30 cellular contexts compared by ENCODE assay signal in genomic region chr17:8801135-8801840, GRCh38. TPM values are rescaled to one million over a fixed set of nuclear protein-coding genes. Genes with fewer than 3 reads are reported as not detected.
DNase-seq lines count a peak whose midpoint lies in the region; ATAC-seq, FAIRE-seq and TF ChIP-seq lines count a peak whose summit lies in the region.
"Had no signal": no experiment of that assay in that cellular context is flagged by ENCODE, and none has a peak within 500 bp of the region (broad histone marks: within the 10 kb centered on the region; RNA-seq: fewer than 3 reads in every experiment).

No MANE protein-coding gene starts in this region.

- H4K20me1 ChIP-seq in H1 (replicated peaks in 1 of 2; ENCODE audit: control insufficient read depth in 1 of 2, insufficient read depth in 2 of 2, low read length in 2 of 2), result no peaks in the 10 kb centered on the region

- POLR2A ChIA-PET in H1 (lab: Charles Lee; ENCODE audit: partially characterized antibody), result interaction anchor here (1.2 kb wide), 1 partner anchor 93 kb away, joined by 3 read pairs; no protein-coding TSS in a partner anchor

- no peak overlapping the region for H3K4me2 ChIP-seq in H1 (ENCODE audit: insufficient read depth in 1 of 2, low read depth in 2 of 2, low read length in 2 of 2)
- H3K4me2 ChIP-seq: PC-9 had no signal

- H3K23ac ChIP-seq in H1 (ENCODE audit: insufficient read length), result no peak overlapping the region

- no peak overlapping the region for H4K8ac ChIP-seq in H1 (ENCODE audit: extremely low read depth, insufficient read depth, low read length)

- H3K4me3 ChIP-seq in H1 (ENCODE audit: extremely low read depth in 1 of 4, insufficient read depth in 2 of 4, low read depth in 3 of 4, low read length in 4 of 4), result no peak overlapping the region
- H3K4me3 ChIP-seq: GM23248, HAP-1, MG63, PC-9, SJSA1 had no signal

- no peak overlapping the region for H4K5ac ChIP-seq in H1 (ENCODE audit: insufficient read length, low read depth, low read length)

- H3K36me3 ChIP-seq in H1 (ENCODE audit: control insufficient read depth in 2 of 4, insufficient read depth in 4 of 4, low read length in 3 of 4), result no peaks in the 10 kb centered on the region
- H3K36me3 ChIP-seq: BE2C, HAP-1, MG63, SJSA1 had no signal

- no peak overlapping the region for H3K27ac ChIP-seq in H1 (ENCODE audit: low read depth, low read length)
- H3K27ac ChIP-seq: 22Rv1, GM23248, PC-9, SJSA1 had no signal

- peaks cover 0 to 19% (median 9%) of the 10 kb centered on the region in 4 experiments; a peak in 6 of 7 replicates for H3K4me1 ChIP-seq in H1 (replicated peaks in 1 of 4; ENCODE audit: control insufficient read depth in 3 of 4, insufficient read depth in 4 of 4, low read length in 3 of 4)
- H3K4me1 ChIP-seq: BE2C, HAP-1, SJSA1 had no signal

- peak; percentile 41 for DNase-seq in activated CD8-positive, alpha-beta memory T cell treated with anti-CD3 and anti-CD28 coated beads for 24 hours
- DNase-seq in activated CD8-positive, alpha-beta memory T cell treated with anti-CD3 and anti-CD28 coated beads, Interleukin-2, amount 50 U/mL, for 4 hours, result no peak
- DNase-seq in RPMI8226 (peak; percentile 52), H1 (ENCODE audit: low read depth in 1 of 2, low spot score in 2 of 2) (peak in 1 of 2 experiments; percentile 40), NCI-H1436 treated with DMSO at 0.1 percent for 48 hours (lab: John Stamatoyannopoulos, UW) (no peak)
- DNase-seq: BE2C; CD8-positive, alpha-beta memory T cell; DMS 273 treated with DMSO at 0.1 percent for 48 hours; DMS79; GF-D8; HFFc6; IMR-90; KG1; MG63; NCI-H187; NCI-H2081 treated with DMSO at 0.1 percent for 48 hours; NCI-H2171; NCI-H345; NCI-H524; PC-9; Right ventricle myocardium superior had no signal

- CTCF ChIA-PET in H1 (lab: Charles Lee; ENCODE audit: partially characterized antibody), result interaction anchor here (0.6 to 8.2 kb wide), 6 partner anchors 26 to 318 kb away, joined by 3 to 107 read pairs (median 3); no protein-coding TSS in a partner anchor

- H3K9me3 ChIP-seq in H1 (ENCODE audit: insufficient read depth in 2 of 2, low read depth in 1 of 2, low read length in 1 of 2), result no peaks in the 10 kb centered on the region
- H3K9me3 ChIP-seq: BE2C, HAP-1, MG63, SJSA1 had no signal

- H3K18ac ChIP-seq in H1 (ENCODE audit: extremely low read depth, low read length), result no peak overlapping the region

- no peak overlapping the region for H3K4ac ChIP-seq in H1 (replicated peaks; ENCODE audit: insufficient read length, low read depth, low read length)

- TF ChIP-seq CTCF in H1 (IDR thresholded peaks at IDR 0.05; ENCODE audit: control extremely low read depth in 1 of 3, insufficient read depth in 1 of 3, low read depth in 1 of 3, low read length in 3 of 3), result no peak

- no peak overlapping the region for H2BK12ac ChIP-seq in H1 (ENCODE audit: low read depth, low read length)

- FAIRE-seq in H1 (lab: Jason Lieb, UNC), result no peak
- FAIRE-seq: GM18507 had no signal

- ATAC-seq in GM21619 (IDR thresholded peaks at IDR 0.05; ENCODE audit: unreplicated experiment) (no peak), HG03457 (IDR thresholded peaks at IDR 0.05; ENCODE audit: unreplicated experiment) (no peak)

- H3K79me2 ChIP-seq in H1 (ENCODE audit: control insufficient read depth in 1 of 2, insufficient read depth in 2 of 2, low read length in 2 of 2), result no peaks in the 10 kb centered on the region

- peaks cover 6% of the 10 kb centered on the region; the same call in 1 of the 2 replicates for H3K23me2 ChIP-seq in H1 (ENCODE audit: low read depth, low read length)

- no peak overlapping the region for H2BK5ac ChIP-seq in H1 (ENCODE audit: low read depth, low read length)

- H3K14ac ChIP-seq in H1 (ENCODE audit: insufficient read length), result no peak overlapping the region

- WGBS in H1 (ENCODE audit: extremely low coverage in 1 of 2, insufficient coverage in 1 of 2, insufficient read length in 1 of 2, insufficient replicate concordance in 2 of 2, low coverage in 1 of 2, low lambda C conversion rate in 2 of 2, missing lambda C conversion rate in 1 of 2), 2 experiments, result 92% methylated on average over 6 of the region's 6 CpGs; no CpG with 5 or more reads in 1 of the 2 experiments

- no peak overlapping the region for H4K91ac ChIP-seq in H1 (replicated peaks; ENCODE audit: insufficient read length, low read length)

- no peak for TF ChIP-seq RAD21 in H1 (IDR thresholded peaks at IDR 0.05 in 1 of 2, conservative IDR thresholded peaks at IDR 0.05 in 1 of 2; ENCODE audit: low read depth in 2 of 2, low read length in 2 of 2)

- peaks cover 0 to 6% (median 1%) of the 10 kb centered on the region in 4 experiments; a peak in 3 of 7 replicates for H3K27me3 ChIP-seq in H1 (replicated peaks in 1 of 4; ENCODE audit: control insufficient read depth in 3 of 4, extremely low read depth in 1 of 4, insufficient read depth in 3 of 4, low read length in 3 of 4)
- H3K27me3 ChIP-seq: BE2C, MG63, SJSA1 had no signal

- H3K9ac ChIP-seq in H1 (replicated peaks in 1 of 4; ENCODE audit: extremely low read depth in 1 of 4, low read depth in 3 of 4, low read length in 3 of 4), result no peak overlapping the region
- H3K9ac ChIP-seq: GM23248 had no signal

- H2BK120ac ChIP-seq in H1 (replicated peaks; ENCODE audit: low read depth, low read length), result no peak overlapping the region

- H2AFZ ChIP-seq in H1 (ENCODE audit: low read length), result no peak overlapping the region
- H2AFZ ChIP-seq: GM23248, PC-9 had no signal

- H3K56ac ChIP-seq in H1 (replicated peaks; ENCODE audit: insufficient read length, low read depth, low read length), result no peak overlapping the region

- H2BK15ac ChIP-seq in H1 (ENCODE audit: low read length), result peak overlapping the region; percentile 97; the same call in 1 of the 2 replicates

- no peak overlapping the region for H2BK20ac ChIP-seq in H1 (ENCODE audit: low read length)

- TF ChIP-seq POLR2A in H1 (IDR thresholded peaks at IDR 0.05; ENCODE audit: control extremely low read depth in 1 of 2, low read depth in 2 of 2, low read length in 2 of 2), result no peak

- no peak overlapping the region for H2AK5ac ChIP-seq in H1 (ENCODE audit: low read depth, low read length)

- no peaks in the 10 kb centered on the region for H3K79me1 ChIP-seq in H1 (ENCODE audit: low read depth, low read length)

- TF ChIP-seq EP300 in H1 (IDR thresholded peaks at IDR 0.05; ENCODE audit: borderline replicate concordance in 1 of 2, low read depth in 2 of 2, low read length in 2 of 2), result no peak

TF ChIP-seq in H1, 55 proteins besides CTCF, POLR2A, EP300 and RAD21:
- no peak for TF ChIP-seq CHD1 (IDR thresholded peaks at IDR 0.05; ENCODE audit: low read depth, low read length)
- no peak for TF ChIP-seq CREB1 (IDR thresholded peaks at IDR 0.05)
- no peak for TF ChIP-seq JUN (IDR thresholded peaks at IDR 0.05; ENCODE audit: low read depth, low read length)
- no peak for TF ChIP-seq SRF (IDR thresholded peaks at IDR 0.05; ENCODE audit: low read depth, low read length)
- TF ChIP-seq YY1 (IDR thresholded peaks at IDR 0.05; ENCODE audit: low read depth, low read length), result no peak
- TF ChIP-seq SIRT6 (IDR thresholded peaks at IDR 0.05; ENCODE audit: low read length), result no peak
- TF ChIP-seq RFX5 (IDR thresholded peaks at IDR 0.05; ENCODE audit: borderline replicate concordance, low read depth, low read length), result no peak
- no peak for TF ChIP-seq TEAD4 (IDR thresholded peaks at IDR 0.05; ENCODE audit: low read depth, low read length)
- no peak for TF ChIP-seq HDAC2 (IDR thresholded peaks at IDR 0.05; ENCODE audit: borderline replicate concordance in 1 of 2, low read depth in 2 of 2, low read length in 2 of 2)
- TF ChIP-seq BCL11A (IDR thresholded peaks at IDR 0.05; ENCODE audit: low read depth in 2 of 2, low read length in 2 of 2), result no peak
- TF ChIP-seq SUZ12 (IDR thresholded peaks at IDR 0.05; ENCODE audit: low read length), result no peak
- TF ChIP-seq NANOG (IDR thresholded peaks at IDR 0.05; ENCODE audit: insufficient read depth, low read depth, low read length, poor library complexity, severe bottlenecking), result no peak
- no peak for TF ChIP-seq NRF1 (IDR thresholded peaks at IDR 0.05; ENCODE audit: low read depth, low read length)
- TF ChIP-seq RNF2 (IDR thresholded peaks at IDR 0.05; ENCODE audit: borderline replicate concordance, low read depth, low read length, missing control alignments, poor library complexity, severe bottlenecking), result no peak
TF ChIP-seq in H1: peak in this region for 0.

RNA-seq across cellular contexts. Expression of gene MFSD6L, which starts 2.1 kb away (rescaled TPM):
- 2.6 and 2.8 TPM in 2 replicates for total RNA-seq in H1 (2021; fragmentation: NEBNext Ultra II Directional; extraction: Animal tissue kit (Norgen Biotek cat#: 25700))
- polyA plus RNA-seq in H1 (2011; rRNA removed), result 2.7 and 3.5 TPM in 2 replicates
- 3.2 TPM for polyA plus RNA-seq in H1 (2011; cell fraction: cytosol; rRNA removed)
- polyA plus RNA-seq in H1 (2011; cell fraction: nucleus; rRNA removed), result 3.5 TPM
- 1.8 to 3.3 TPM (median 3.0 TPM) in 4 replicates for polyA plus RNA-seq in H1 (2012, experiment 1 of 2)
- 2.3 TPM for polyA plus RNA-seq in H1 (2012, experiment 2 of 2)
- 2.5 TPM for polyA plus RNA-seq in H1 (2013, experiment 1 of 2)
- polyA plus RNA-seq in H1 (2013, experiment 2 of 2), result 2.2 TPM
- polyA minus RNA-seq in H1 (2011; rRNA and poly(A)+ RNA removed), result 2.8 and 3.6 TPM in 2 replicates
- 2.3 TPM for polyA minus RNA-seq in H1 (2011; cell fraction: cytosol; rRNA and poly(A)+ RNA removed)
- 4.0 TPM for polyA minus RNA-seq in H1 (2011; cell fraction: nucleus; rRNA and poly(A)+ RNA removed)
- total RNA-seq: CD8-positive, alpha-beta memory T cell; GM23248; HFFc6; IMR-90; PC-9; RPMI7951; SJSA1 had no signal
- polyA plus RNA-seq: CD8-positive, alpha-beta memory T cell; GM23248; IMR-90 had no signal

RNA-seq across cellular contexts. Expression of gene SPDYE4, which starts 42.9 kb away (rescaled TPM):
- total RNA-seq in H1 (2021; fragmentation: NEBNext Ultra II Directional; extraction: Animal tissue kit (Norgen Biotek cat#: 25700)), result not detected in 2 replicates
- not detected in 2 replicates for polyA plus RNA-seq in H1 (2011; rRNA removed)
- not detected for polyA plus RNA-seq in H1 (2011; cell fraction: cytosol; rRNA removed)
- polyA plus RNA-seq in H1 (2011; cell fraction: nucleus; rRNA removed), result not detected
- not detected in 4 replicates for polyA plus RNA-seq in H1 (2012, experiment 1 of 2)
- not detected for polyA plus RNA-seq in H1 (2012, experiment 2 of 2)
- not detected for polyA plus RNA-seq in H1 (2013, experiment 1 of 2)
- not detected for polyA plus RNA-seq in H1 (2013, experiment 2 of 2)
- not detected in 2 replicates for polyA minus RNA-seq in H1 (2011; rRNA and poly(A)+ RNA removed)
- not detected for polyA minus RNA-seq in H1 (2011; cell fraction: cytosol; rRNA and poly(A)+ RNA removed)
- not detected for polyA minus RNA-seq in H1 (2011; cell fraction: nucleus; rRNA and poly(A)+ RNA removed)
- total RNA-seq: CD8-positive, alpha-beta memory T cell; GM23248; HFFc6; IMR-90; PC-9; Right ventricle myocardium superior; RPMI7951; SJSA1 had no signal
- polyA plus RNA-seq: CD14-positive monocyte; CD8-positive, alpha-beta memory T cell; GM23248; IMR-90 had no signal

RNA-seq across cellular contexts. Expression of gene CCDC42, which starts 56.7 kb away (rescaled TPM):
- not detected in 2 replicates for total RNA-seq in H1 (2021; fragmentation: NEBNext Ultra II Directional; extraction: Animal tissue kit (Norgen Biotek cat#: 25700))
- polyA plus RNA-seq in H1 (2011; rRNA removed), result not detected in 2 replicates
- polyA plus RNA-seq in H1 (2011; cell fraction: cytosol; rRNA removed), result not detected
- not detected for polyA plus RNA-seq in H1 (2011; cell fraction: nucleus; rRNA removed)
- polyA plus RNA-seq in H1 (2012, experiment 1 of 2), result not detected in 4 replicates
- polyA plus RNA-seq in H1 (2012, experiment 2 of 2), result not detected
- not detected for polyA plus RNA-seq in H1 (2013, experiment 1 of 2)
- polyA plus RNA-seq in H1 (2013, experiment 2 of 2), result not detected
- not detected in 2 replicates for polyA minus RNA-seq in H1 (2011; rRNA and poly(A)+ RNA removed)
- polyA minus RNA-seq in H1 (2011; cell fraction: cytosol; rRNA and poly(A)+ RNA removed), result not detected
- not detected for polyA minus RNA-seq in H1 (2011; cell fraction: nucleus; rRNA and poly(A)+ RNA removed)
- total RNA-seq: GM23248, HFFc6, IMR-90, PC-9, Right ventricle myocardium superior, RPMI7951, SJSA1 had no signal
- polyA plus RNA-seq: CD14-positive monocyte; CD8-positive, alpha-beta memory T cell; GM23248; IMR-90 had no signal

Comparison
In these comparisons a context has a peak if more than half of its experiments do, and no peak if none do; other contexts are left out.
1. DNase-seq: peak in activated CD8-positive, alpha-beta memory T cell treated with anti-CD3 and anti-CD28 coated beads for 24 hours (single experiment) and RPMI8226 (single experiment); none in activated CD8-positive, alpha-beta memory T cell treated with anti-CD3 and anti-CD28 coated beads, Interleukin-2, amount 50 U/mL, for 4 hours (single experiment) and NCI-H1436 treated with DMSO at 0.1 percent for 48 hours (single experiment).